Comparison of ENCODE assay signal across 1 cellular context in the genomic region with DNA sequence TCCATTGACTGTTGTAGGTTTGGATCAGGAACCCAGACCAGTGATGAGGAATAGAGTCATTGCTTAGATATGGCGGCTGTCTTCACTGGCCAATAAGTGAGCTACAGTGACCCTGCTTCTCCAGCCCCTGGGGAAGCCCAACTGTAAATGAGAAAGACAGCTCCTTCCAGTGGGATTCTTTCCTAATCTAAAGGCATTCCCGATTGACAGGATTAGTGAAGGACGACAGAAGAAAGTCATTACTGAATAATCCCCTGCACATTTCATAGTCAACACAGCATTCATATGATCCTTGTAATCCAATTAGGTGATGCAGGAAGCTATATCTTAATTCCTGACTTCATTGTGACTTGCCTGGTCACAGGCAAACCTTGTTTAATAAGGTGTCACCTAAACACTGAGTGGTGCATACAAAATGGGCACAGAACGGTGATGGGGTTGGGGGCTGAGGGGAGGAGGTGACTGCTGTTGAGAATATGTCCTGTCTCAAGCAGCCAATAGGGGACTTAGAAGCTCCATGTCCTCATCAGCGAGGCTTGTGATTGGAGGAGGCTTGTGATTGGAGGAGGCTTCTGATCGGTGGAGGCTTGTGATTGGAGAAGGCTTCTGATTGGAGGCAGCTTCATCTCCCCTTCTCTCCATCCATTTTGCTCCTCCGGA.
TF ChIP-seq lines count a peak whose summit lies in the region.

No MANE protein-coding gene starts in this region.

TF ChIP-seq in SK-N-SH treated with all-trans-retinoic acid at 6 μM for 48 hours, 23 proteins besides CTCF, POLR2A, EP300 and RAD21 (continued from another document):
- TF ChIP-seq, protein P1, sequence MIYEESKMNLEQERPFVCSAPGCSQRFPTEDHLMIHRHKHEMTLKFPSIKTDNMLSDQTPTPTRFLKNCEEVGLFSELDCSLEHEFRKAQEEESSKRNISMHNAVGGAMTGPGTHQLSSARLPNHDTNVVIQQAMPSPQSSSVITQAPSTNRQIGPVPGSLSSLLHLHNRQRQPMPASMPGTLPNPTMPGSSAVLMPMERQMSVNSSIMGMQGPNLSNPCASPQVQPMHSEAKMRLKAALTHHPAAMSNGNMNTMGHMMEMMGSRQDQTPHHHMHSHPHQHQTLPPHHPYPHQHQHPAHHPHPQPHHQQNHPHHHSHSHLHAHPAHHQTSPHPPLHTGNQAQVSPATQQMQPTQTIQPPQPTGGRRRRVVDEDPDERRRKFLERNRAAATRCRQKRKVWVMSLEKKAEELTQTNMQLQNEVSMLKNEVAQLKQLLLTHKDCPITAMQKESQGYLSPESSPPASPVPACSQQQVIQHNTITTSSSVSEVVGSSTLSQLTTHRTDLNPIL (CRISPR knock-in tag; IDR thresholded peaks at IDR 0.05; ENCODE audit: low read depth): no peak
